Comparison of ENCODE assay signal across 22 cellular contexts in genomic region chr10:113293167-113293566, GRCh38.
"Had no signal": no experiment of that assay in that cellular context is flagged by ENCODE, and none has a peak within 500 bp of the region (broad histone marks: within the 10 kb centered on the region; RNA-seq: fewer than 3 reads in every experiment).

No MANE protein-coding gene starts in this region.

- H3K4me3 ChIP-seq: colonic mucosa, gastrocnemius medialis, left lung, mucosa of descending colon, right atrium auricular region, smooth muscle cell, thoracic aorta, tibial nerve had no signal

- H3K4me1 ChIP-seq: colonic mucosa, gastrocnemius medialis, parathyroid adenoma, right atrium auricular region had no signal

- H2AFZ ChIP-seq: parathyroid adenoma had no signal

- H3K9ac ChIP-seq: parathyroid adenoma had no signal

- H3K27ac ChIP-seq: colonic mucosa, epithelial cell of prostate, gastrocnemius medialis, left lung, parathyroid adenoma, right atrium auricular region, thoracic aorta, tibial nerve had no signal

- H3K79me2 ChIP-seq: parathyroid adenoma had no signal

- H3K9me3 ChIP-seq: colonic mucosa, gastrocnemius medialis, left lung, mucosa of descending colon, right atrium auricular region, thoracic aorta, tibial nerve had no signal

- H3K36me3 ChIP-seq: colonic mucosa, gastrocnemius medialis, left lung, right atrium auricular region, thoracic aorta, tibial nerve had no signal

- H3K27me3 ChIP-seq: colonic mucosa, gastrocnemius medialis, left lung, right atrium auricular region, tibial nerve had no signal

- DNase-seq: colonic mucosa; effector CD8-positive, alpha-beta T cell; endodermal cell; foreskin fibroblast; gastrocnemius medialis; head of caudate nucleus; left cardiac atrium; left lung; mesenchymal stem cell; mucosa of descending colon; naive B cell; stimulated activated CD4-positive, alpha-beta T cell treated with anti-CD3 and anti-CD28 coated beads, Interleukin-12 subunit alpha, Interleukin-12 subunit beta, amount 100 ng/mL, for 4 hours; stimulated activated CD4-positive, alpha-beta T cell treated with anti-CD3 and anti-CD28 coated beads, Interleukin-1b, Interleukin-23, amount 100 ng/mL, for 48 hours; stimulated activated CD4-positive, alpha-beta T cell treated with anti-CD3 and anti-CD28 coated beads, Interleukin-4, amount 100 ng/mL, for 1 hour; stimulated activated CD8-positive, alpha-beta memory T cell treated with anti-CD3 and anti-CD28 coated beads, Interleukin-4, amount 100 ng/mL, for 48 hours; stimulated activated naive CD4-positive, alpha-beta T cell treated with Interleukin-2 at 50 U/mL for 16 hours had no signal

- H3K4me2 ChIP-seq: smooth muscle cell had no signal
